ENCODE assay signal across 8 cellular contexts in the genomic region with DNA sequence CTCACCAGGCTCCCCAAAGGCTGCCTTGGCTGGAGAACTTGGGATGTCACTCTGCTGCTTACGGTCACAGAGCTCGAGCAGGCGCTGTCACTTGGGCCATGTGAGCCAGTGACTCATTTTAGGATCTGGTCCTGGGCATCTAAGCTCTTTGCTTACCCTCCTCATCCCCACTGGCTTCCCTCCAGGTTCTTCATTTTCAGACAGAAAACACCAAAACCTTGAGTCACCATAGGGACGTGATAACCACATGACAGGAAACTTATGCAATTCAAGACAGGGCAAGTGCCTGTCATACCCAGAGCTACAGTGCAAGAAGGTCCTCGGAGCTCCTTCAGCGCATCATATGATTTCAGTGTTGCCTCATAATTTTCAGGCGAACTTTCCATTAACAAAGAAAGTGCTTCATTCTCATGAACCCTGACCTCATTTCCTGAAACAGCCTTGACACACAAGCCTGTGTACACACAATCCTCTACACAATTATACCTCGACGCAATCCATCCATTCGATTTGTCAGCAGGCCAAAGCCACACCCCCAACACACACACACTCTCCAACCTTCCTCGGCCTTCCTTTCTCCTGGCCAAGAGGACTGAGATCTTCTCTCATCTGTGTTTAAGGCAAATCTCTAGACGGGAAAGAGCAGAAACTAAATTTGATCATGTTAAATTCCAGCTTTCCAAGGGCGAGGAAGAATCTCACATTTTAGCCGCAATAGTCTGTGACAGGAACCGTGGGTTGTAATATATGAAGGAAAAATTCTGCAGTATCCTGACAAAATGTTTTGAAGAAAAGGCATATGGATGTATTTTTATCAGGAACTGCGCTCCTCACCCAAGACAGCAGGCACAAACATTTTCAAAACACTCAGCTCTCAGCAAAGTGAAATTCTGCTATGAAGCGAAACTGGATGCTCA. TPM values are rescaled to one million over a fixed set of nuclear protein-coding genes. Genes with fewer than 3 reads are reported as not detected.
DNase-seq lines count a peak whose midpoint lies in the region; ATAC-seq lines count a peak whose summit lies in the region.

No MANE protein-coding gene starts in this region.

- H3K9me3 Mint-ChIP-seq in stimulated activated naive B cell treated with anti-CD40 and anti-IgM and Interleukin-4, amounts not matched to agents 10 μg/mL and 1 μg/mL and 100 μg/mL, for 72 hours = peaks cover 0 to 4% of the 10 kb centered on the region in 2 donors

- H3K4me3 ChIP-seq in mesodermal cell (ENCODE audit: extremely low read depth, insufficient read depth, low read length, poor library complexity, severe bottlenecking) = no peak overlapping the region

- H3K36me3 Mint-ChIP-seq in stimulated activated naive B cell treated with anti-CD40 and anti-IgM and Interleukin-4, amounts not matched to agents 10 μg/mL and 1 μg/mL and 100 μg/mL, for 72 hours = peaks cover 45 to 74% of the 10 kb centered on the region in 2 donors

- H3K4me1 ChIP-seq in mesodermal cell (ENCODE audit: control insufficient read depth, insufficient read depth, low read length, poor library complexity, severe bottlenecking) = peaks cover 28% of the 10 kb centered on the region

- peak; percentile 59 for DNase-seq in DMS53 treated with DMSO at 0.1 percent for 48 hours (lab: John Stamatoyannopoulos, UW; ENCODE audit: unreplicated experiment)
- DNase-seq in UCSD-AML1 (lab: John Stamatoyannopoulos, UW; ENCODE audit: unreplicated experiment) = peak; percentile 36
- peak; percentile 6 to 95 for DNase-seq in dermis microvascular lymphatic vessel endothelial cell (ENCODE audit: low read depth in 2 of 2)
- peak; percentile 67 for DNase-seq in stimulated activated naive B cell treated with anti-CD40 and anti-IgM and Interleukin-4, amounts not matched to agents 10 μg/mL and 1 μg/mL and 100 μg/mL, for 72 hours
- no peak for DNase-seq in NCI-H1092 treated with DMSO at 0.1 percent for 48 hours (lab: John Stamatoyannopoulos, UW)

- peak overlapping the region; percentile 54 to 77 for H3K4me3 Mint-ChIP-seq in stimulated activated naive B cell treated with anti-CD40 and anti-IgM and Interleukin-4, amounts not matched to agents 10 μg/mL and 1 μg/mL and 100 μg/mL, for 72 hours

- WGBS in mesodermal cell (ENCODE audit: insufficient coverage in 2 of 2), 2 experiments = 91 to 95% methylated on average over 16 of the region's 17 CpGs

- H3K27ac ChIP-seq in mesodermal cell (ENCODE audit: low read depth, low read length, severe bottlenecking) = peak overlapping the region; percentile 26

- peaks cover 81% of the 10 kb centered on the region for H3K36me3 ChIP-seq in mesodermal cell (ENCODE audit: control insufficient read depth, insufficient read depth, low read length)

- peak overlapping the region; percentile 98 for H3K27ac Mint-ChIP-seq in stimulated activated naive B cell treated with anti-CD40 and anti-IgM and Interleukin-4, amounts not matched to agents 10 μg/mL and 1 μg/mL and 100 μg/mL, for 72 hours

- H3K9me3 ChIP-seq in mesodermal cell (ENCODE audit: control insufficient read depth, low read length) = no peaks in the 10 kb centered on the region

- no peaks in the 10 kb centered on the region for H3K27me3 Mint-ChIP-seq in stimulated activated naive B cell treated with anti-CD40 and anti-IgM and Interleukin-4, amounts not matched to agents 10 μg/mL and 1 μg/mL and 100 μg/mL, for 72 hours

- ATAC-seq in GM19467 (IDR thresholded peaks at IDR 0.05; ENCODE audit: unreplicated experiment) = peak; percentile 57
- peak; percentile 76 for ATAC-seq in HG03571 (IDR thresholded peaks at IDR 0.05; ENCODE audit: unreplicated experiment)
- peak; percentile 66 to 80 for ATAC-seq in stimulated activated naive B cell treated with anti-CD40 and anti-IgM and Interleukin-4, amounts not matched to agents 10 μg/mL and 1 μg/mL and 100 μg/mL, for 72 hours (replicated peaks)

- H3K4me1 Mint-ChIP-seq in stimulated activated naive B cell treated with anti-CD40 and anti-IgM and Interleukin-4, amounts not matched to agents 10 μg/mL and 1 μg/mL and 100 μg/mL, for 72 hours = peaks cover 41 to 81% of the 10 kb centered on the region in 2 donors

RNA-seq across cellular contexts. Expression of gene TBC1D7, which starts 25.3 kb away (rescaled TPM):
- 13.7 and 14.3 TPM in 2 replicates for total RNA-seq in dermis microvascular lymphatic vessel endothelial cell
- 55.5 TPM for polyA plus RNA-seq in mesodermal cell (2013, experiment 1 of 2)
- 49.7 TPM for polyA plus RNA-seq in mesodermal cell (2013, experiment 2 of 2)
